Comparison of ENCODE assay signal across 9 cellular contexts in genomic region chr22:19122752-19123492, GRCh38. TPM values are rescaled to one million over a fixed set of nuclear protein-coding genes. Genes with fewer than 3 reads are reported as not detected.
DNase-seq lines count a peak whose midpoint lies in the region; ATAC-seq and TF ChIP-seq lines count a peak whose summit lies in the region.
"Had no signal": no experiment of that assay in that cellular context is flagged by ENCODE, and none has a peak within 500 bp of the region (broad histone marks: within the 10 kb centered on the region; RNA-seq: fewer than 3 reads in every experiment).

No MANE protein-coding gene starts in this region.

- H3K79me2 ChIP-seq in osteoblast (ENCODE audit: insufficient read depth, low read length): peaks cover 42% of the 10 kb centered on the region

- WGBS in gastroesophageal sphincter (ENCODE audit: low coverage in 1 of 2), 2 donors: 24 to 30% methylated on average over 9 to 14 of the region's 27 CpGs

- H4K20me1 ChIP-seq in osteoblast (ENCODE audit: insufficient read depth, low read length): peaks cover 35% of the 10 kb centered on the region

- peak overlapping the region; percentile 92 for H3K4me2 ChIP-seq in osteoblast (ENCODE audit: insufficient read depth, low read length)

- no peaks in the 10 kb centered on the region for H3K9me3 ChIP-seq in T-helper 17 cell (ENCODE audit: control insufficient read depth, low read length, poor library complexity, severe bottlenecking)
- no peaks in the 10 kb centered on the region for H3K9me3 ChIP-seq in gastroesophageal sphincter
- no peaks in the 10 kb centered on the region for H3K9me3 ChIP-seq in osteoblast (ENCODE audit: low read depth, low read length)

- ATAC-seq in T-helper 17 cell (no peak), gastroesophageal sphincter (peak; percentile 34), HG03469 (IDR thresholded peaks at IDR 0.05; ENCODE audit: unreplicated experiment) (no peak), GM21529 (IDR thresholded peaks at IDR 0.05; ENCODE audit: unreplicated experiment) (no peak), HG02588 (IDR thresholded peaks at IDR 0.05; ENCODE audit: unreplicated experiment) (no peak)

- H3K27me3 Mint-ChIP-seq in activated naive CD4-positive, alpha-beta T cell treated with anti-CD3 and anti-CD28 coated beads, Interleukin-2, amount 50 U/mL, for 24 hours: no peaks in the 10 kb centered on the region
- no peaks in the 10 kb centered on the region for H3K27me3 Mint-ChIP-seq in T-helper 17 cell

- TF ChIP-seq CTCF in gastroesophageal sphincter (IDR thresholded peaks at IDR 0.05): no peak
- no peak for TF ChIP-seq CTCF in osteoblast (IDR thresholded peaks at IDR 0.05; ENCODE audit: extremely low read depth, low read depth, low read length)

- H3K4me3 Mint-ChIP-seq in activated naive CD4-positive, alpha-beta T cell treated with anti-CD3 and anti-CD28 coated beads, Interleukin-2, amount 50 U/mL, for 24 hours: peak overlapping the region; percentile 82
- H3K4me3 Mint-ChIP-seq in T-helper 17 cell: peak overlapping the region; percentile 86

- TF ChIP-seq POLR2A in gastroesophageal sphincter (IDR thresholded peaks at IDR 0.05): no peak

- peaks cover 0 to 46% (median 21%) of the 10 kb centered on the region in 3 donors for H3K4me1 ChIP-seq in gastroesophageal sphincter
- H3K4me1 ChIP-seq in osteoblast (ENCODE audit: insufficient read depth, low read length): peaks cover 16% of the 10 kb centered on the region

- peaks cover 44% of the 10 kb centered on the region for H3K4me1 Mint-ChIP-seq in activated naive CD4-positive, alpha-beta T cell treated with anti-CD3 and anti-CD28 coated beads, Interleukin-2, amount 50 U/mL, for 24 hours
- H3K4me1 Mint-ChIP-seq in T-helper 17 cell: peaks cover 31% of the 10 kb centered on the region

- peak overlapping the region; percentile 96 for H2AFZ ChIP-seq in osteoblast (ENCODE audit: low read length)

- H3K27ac ChIP-seq in gastroesophageal sphincter (peak overlapping the region; percentile 54 to 97 (median 92)), osteoblast (ENCODE audit: low read depth, low read length) (no peak overlapping the region)

- H3K9me3 Mint-ChIP-seq in activated naive CD4-positive, alpha-beta T cell treated with anti-CD3 and anti-CD28 coated beads, Interleukin-2, amount 50 U/mL, for 24 hours: no peaks in the 10 kb centered on the region

- no peak overlapping the region for H3K27ac Mint-ChIP-seq in activated naive CD4-positive, alpha-beta T cell treated with anti-CD3 and anti-CD28 coated beads, Interleukin-2, amount 50 U/mL, for 24 hours
- peak overlapping the region; percentile 60 for H3K27ac Mint-ChIP-seq in T-helper 17 cell

- H3K36me3 Mint-ChIP-seq in activated naive CD4-positive, alpha-beta T cell treated with anti-CD3 and anti-CD28 coated beads, Interleukin-2, amount 50 U/mL, for 24 hours: no peaks in the 10 kb centered on the region
- no peaks in the 10 kb centered on the region for H3K36me3 Mint-ChIP-seq in T-helper 17 cell (ENCODE audit: low read depth)

- no peak for DNase-seq in activated naive CD4-positive, alpha-beta T cell (lab: John Stamatoyannopoulos, UW)
- DNase-seq in T-helper 17 cell (no peak), osteoblast (ENCODE audit: insufficient read length, low spot score, missing footprints) (no peak)

- TF ChIP-seq EP300 in gastroesophageal sphincter (IDR thresholded peaks at IDR 0.05): no peak

- no peaks in the 10 kb centered on the region for H3K36me3 ChIP-seq in gastroesophageal sphincter
- H3K36me3 ChIP-seq in osteoblast (ENCODE audit: insufficient read depth, low read length): no peaks in the 10 kb centered on the region

- H3K4me3 ChIP-seq in gastroesophageal sphincter: peak overlapping the region; percentile 42 to 87
- peak overlapping the region; percentile 92 for H3K4me3 ChIP-seq in osteoblast (ENCODE audit: insufficient read depth, low read length)

- H3K27me3 ChIP-seq in gastroesophageal sphincter (no peaks in the 10 kb centered on the region), osteoblast (ENCODE audit: insufficient read depth, low read length) (no peaks in the 10 kb centered on the region)

RNA-seq across cellular contexts. Expression of gene DGCR2, which starts 0.7 kb away (rescaled TPM):
- total RNA-seq in T-helper 17 cell (10 to 100 TPM; 37.7 TPM), gastroesophageal sphincter (10 to 100 TPM; 44.1 to 76.5 (median 56.3) TPM), osteoblast (40.7 and 43.4 TPM in 2 replicates)

RNA-seq across cellular contexts. Expression of gene TSSK2, which starts 8.2 kb away (rescaled TPM):
- total RNA-seq in T-helper 17 cell (under 1 TPM; 0.20 to 0.29 TPM), gastroesophageal sphincter (under 1 TPM in 1 of 4 donors, not detected in 3; 0.13 TPM), osteoblast (not detected in 2 replicates)
- total RNA-seq: frontal cortex had no signal

RNA-seq across cellular contexts. Expression of gene ESS2, which starts 21.5 kb away (rescaled TPM):
- total RNA-seq in T-helper 17 cell (10 to 100 TPM; 34.7 to 46.5 TPM), gastroesophageal sphincter (10 to 100 TPM; 14.5 to 18.4 (median 16.5) TPM), osteoblast (19.4 and 22.1 TPM in 2 replicates)

RNA-seq across cellular contexts. Expression of gene GSC2, which starts 27.2 kb away (rescaled TPM):
- total RNA-seq in T-helper 17 cell (not detected), gastroesophageal sphincter (not detected), osteoblast (not detected in 2 replicates)
- total RNA-seq: frontal cortex had no signal

RNA-seq across cellular contexts. Expression of gene SLC25A1, which starts 55.6 kb away (rescaled TPM):
- total RNA-seq in T-helper 17 cell (10 to 100 TPM; 18.4 to 21.3 TPM), gastroesophageal sphincter (10 to 100 TPM; 42.1 to 69.9 (median 51.1) TPM), osteoblast (63.7 and 69.2 TPM in 2 replicates)
